In the genomic region with DNA sequence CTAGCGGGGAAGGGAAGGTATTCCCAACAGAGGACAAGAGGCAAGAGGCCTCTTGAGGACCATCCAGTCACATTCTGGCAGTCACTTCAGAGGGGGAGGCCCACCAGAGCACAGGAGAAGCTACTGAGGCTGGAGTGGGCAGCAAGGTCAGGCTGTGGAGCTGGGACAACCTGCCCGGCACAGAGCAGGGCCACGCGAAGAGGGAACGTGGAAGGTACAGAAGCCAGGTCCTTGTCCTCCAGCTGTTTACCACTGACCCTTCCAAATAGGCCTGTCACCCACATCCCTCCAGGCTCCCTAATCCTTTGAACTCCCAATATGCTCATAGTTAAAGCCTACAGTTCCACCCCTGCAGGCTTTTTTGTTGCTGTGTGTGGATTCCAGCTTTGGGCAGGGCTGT, we compare ENCODE assay signal across 23 cellular contexts.
DNase-seq lines count a peak whose midpoint lies in the region; FAIRE-seq and TF ChIP-seq lines count a peak whose summit lies in the region.
"Had no signal": no experiment of that assay in that cellular context is flagged by ENCODE, and none has a peak within 500 bp of the region (broad histone marks: within the 10 kb centered on the region; RNA-seq: fewer than 3 reads in every experiment).

No MANE protein-coding gene starts in this region.

- no peaks in the 10 kb centered on the region for H3K36me3 Mint-ChIP-seq in neural crest cell (ENCODE audit: low read depth)
- H3K36me3 Mint-ChIP-seq: IgD-negative memory B cell had no signal

- TF ChIP-seq CTCF in neural crest cell (conservative IDR thresholded peaks at IDR 0.05), result no peak

- peak; percentile 28 for DNase-seq in activated effector memory CD4-positive, alpha-beta T cell treated with anti-CD3 and anti-CD28 coated beads, Interleukin-2, amount 50 U/mL, for 16 hours
- DNase-seq in activated effector memory CD4-positive, alpha-beta T cell treated with Interleukin-2 at 50 U/mL for 16 hours, result no peak
- peak; percentile 17 for DNase-seq in epidermal melanocyte (ENCODE audit: insufficient read length, low spot score)
- DNase-seq in neural crest cell (ENCODE audit: low read depth, low spot score), result no peak
- DNase-seq in urothelium cell line (ENCODE audit: low spot score), result no peak
- no peak for DNase-seq in NCI-H2171 treated with DMSO at 0.1 percent for 48 hours (lab: John Stamatoyannopoulos, UW)
- no peak for DNase-seq in HCEC 1CT
- no peak for DNase-seq in iPS-NIHi7 (ENCODE audit: extremely low spot score)
- DNase-seq: 8988T; Caco-2; CD4-positive, alpha-beta T cell; GDM1; GOT3; Karpas-422; MG63; NCI-H1092; NCI-H1436 treated with DMSO at 0.1 percent for 48 hours; NCI-H2029 treated with DMSO at 0.1 percent for 48 hours; NCI-H748 treated with DMSO at 0.1 percent for 48 hours; OCI-M1; Right ventricle myocardium superior had no signal

- peak overlapping the region; percentile 27 for H3K27ac Mint-ChIP-seq in neural crest cell (ENCODE audit: unreplicated experiment)
- H3K27ac Mint-ChIP-seq: B cell; CD4-positive, alpha-beta T cell; IgD-negative memory B cell had no signal

- H3K4me3 Mint-ChIP-seq in neural crest cell, result no peak overlapping the region
- H3K4me3 Mint-ChIP-seq: B cell; CD4-positive, alpha-beta T cell had no signal

- H3K27me3 Mint-ChIP-seq in neural crest cell (ENCODE audit: low read depth), result no peaks in the 10 kb centered on the region

- peak; percentile 17 for FAIRE-seq in urothelium cell line (lab: Jason Lieb, UNC)

- H3K9me3 Mint-ChIP-seq in neural crest cell, result no peaks in the 10 kb centered on the region
- H3K9me3 Mint-ChIP-seq: CD4-positive, alpha-beta T cell; IgD-negative memory B cell had no signal

- no peaks in the 10 kb centered on the region for H3K4me1 Mint-ChIP-seq in neural crest cell

Comparison
In these comparisons a context has a peak if more than half of its experiments do, and no peak if none do; other contexts are left out.
1. DNase-seq: peak in activated effector memory CD4-positive, alpha-beta T cell treated with anti-CD3 and anti-CD28 coated beads, Interleukin-2, amount 50 U/mL, for 16 hours (single experiment) and epidermal melanocyte (single experiment); none in activated effector memory CD4-positive, alpha-beta T cell treated with Interleukin-2 at 50 U/mL for 16 hours (single experiment), neural crest cell (single experiment), urothelium cell line (single experiment), NCI-H2171 treated with DMSO at 0.1 percent for 48 hours (single experiment), HCEC 1CT (single experiment) and iPS-NIHi7 (single experiment).